15 cellular contexts compared by ENCODE assay signal in the genomic region with DNA sequence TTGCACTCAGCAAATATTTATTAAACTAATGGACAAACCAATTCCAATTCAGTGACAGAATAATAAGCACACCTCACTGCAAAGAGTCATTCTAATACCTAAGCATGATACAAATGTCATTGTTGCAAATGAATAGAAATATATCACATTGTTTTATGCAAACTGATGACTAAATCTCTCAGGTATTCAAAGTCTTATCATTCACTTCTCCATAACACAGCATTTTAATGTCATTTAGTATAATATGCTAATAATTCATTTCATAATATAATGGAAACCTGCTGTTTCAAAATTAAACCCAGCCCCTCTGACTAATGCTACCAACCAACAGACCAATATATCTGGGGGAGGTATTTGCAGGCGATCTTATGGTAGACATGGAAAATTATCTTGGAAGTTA.
A peak's percentile ranks its signal among the peaks of the same experiment; 100 is the strongest.
DNase-seq lines count a peak whose midpoint lies in the region; ATAC-seq, FAIRE-seq and TF ChIP-seq lines count a peak whose summit lies in the region.
"Had no signal": no experiment of that assay in that cellular context is flagged by ENCODE, and none has a peak within 500 bp of the region (broad histone marks: within the 10 kb centered on the region; RNA-seq: fewer than 3 reads in every experiment).

No MANE protein-coding gene starts in this region.

- no peak for FAIRE-seq in HepG2 (lab: Jason Lieb, UNC)
- FAIRE-seq: G401.6 had no signal

- H3K4me3 ChIP-seq in LNCaP clone FGC (ENCODE audit: low read depth, low read length) (no peak overlapping the region), fibroblast of pulmonary artery (replicated peaks; ENCODE audit: low read depth, low read length) (no peak overlapping the region), HepG2 (replicated peaks in 1 of 3; ENCODE audit: insufficient read depth in 1 of 3, low read depth in 2 of 3, low read length in 3 of 3) (no peak overlapping the region)
- H3K4me3 ChIP-seq: HAP-1 had no signal

- H3K36me3 Mint-ChIP-seq in CD14-positive monocyte, result no peaks in the 10 kb centered on the region

- no peaks in the 10 kb centered on the region for H3K36me3 ChIP-seq in HepG2 (replicated peaks in 1 of 2; ENCODE audit: control insufficient read depth in 1 of 2, insufficient read depth in 2 of 2, low read length in 2 of 2)
- H3K36me3 ChIP-seq: HAP-1 had no signal

- TF ChIP-seq EP300 in HepG2 (IDR thresholded peaks at IDR 0.05; ENCODE audit: low read depth in 2 of 2, low read length in 2 of 2) (no peak), HepG2 (CRISPR knock-in tag; IDR thresholded peaks at IDR 0.05; ENCODE audit: borderline replicate concordance) (no peak)

- DNase-seq in LNCaP clone FGC (ENCODE audit: low read depth) (peak; percentile 36), amniotic epithelial cell (ENCODE audit: low read depth) (peak; percentile 20), fibroblast of pulmonary artery (ENCODE audit: low read depth) (peak; percentile 13), CD14-positive monocyte (ENCODE audit: low spot score) (no peak), HepG2 (ENCODE audit: low spot score) (no peak)
- no peak for DNase-seq in activated CD8-positive, alpha-beta memory T cell treated with anti-CD3 and anti-CD28 coated beads for 24 hours
- DNase-seq: DMS79 treated with DMSO at 0.1 percent for 48 hours, KG1, NCI-H187, NCI-H2107, NCI-H82, OCI-M1 had no signal

- H3K4me3 Mint-ChIP-seq in CD14-positive monocyte, result no peak overlapping the region

- CTCF ChIA-PET in HepG2 (lab: Yijun Ruan, JAX; ENCODE audit: low intra/inter-chr PET ratio, low total read pairs), result no interaction called here

- BruUV-seq in HepG2 (replicated peaks; lab: Mats Ljungman, UMichigan), result no TSS peak

- H3K4me2 ChIP-seq in HepG2 (ENCODE audit: low read depth, low read length), result no peak overlapping the region

- no peak for TF ChIP-seq CTCF in LNCaP clone FGC (IDR thresholded peaks at IDR 0.05; ENCODE audit: control insufficient read depth, extremely low read depth, insufficient read depth)
- TF ChIP-seq CTCF in fibroblast of pulmonary artery (IDR thresholded peaks at IDR 0.05; ENCODE audit: low read length, missing control alignments), result no peak
- no peak for TF ChIP-seq CTCF in CD14-positive monocyte (IDR thresholded peaks at IDR 0.05)
- TF ChIP-seq CTCF in HepG2 (CRISPR knock-in tag; IDR thresholded peaks at IDR 0.05), result no peak

- peaks cover 0 to 2% (median 0%) of the 10 kb centered on the region in 3 donors for H3K27me3 Mint-ChIP-seq in CD14-positive monocyte (ENCODE audit: low read depth in 3 of 3)

- in situ Hi-C loops in HepG2 (cut with HindIII; ENCODE audit: extremely low pct_ligation_motif_present, low pct_unique_long_range_greater_than_20kb), result no loop called here

- H3K27me3 ChIP-seq in HepG2 (ENCODE audit: control insufficient read depth in 1 of 2, insufficient read depth in 2 of 2, low read length in 2 of 2), result no peaks in the 10 kb centered on the region

- H3K79me2 ChIP-seq in HepG2 (ENCODE audit: insufficient read depth, low read length), result no peaks in the 10 kb centered on the region

- no peak for TF ChIP-seq RAD21 in HepG2 (CRISPR knock-in tag; IDR thresholded peaks at IDR 0.05)

- POLR2A ChIA-PET in HepG2 (lab: Yijun Ruan, JAX), result no interaction called here

- no peak for TF ChIP-seq POLR2A in HepG2 (IDR thresholded peaks at IDR 0.05; ENCODE audit: insufficient read depth in 1 of 2, low read depth in 2 of 2, low read length in 2 of 2)

- peaks cover 0 to 3% (median 2%) of the 10 kb centered on the region in 7 donors for H3K9me3 Mint-ChIP-seq in CD14-positive monocyte

- intact Hi-C loops in CD14-positive monocyte (cut with micrococcal nuclease) (no loop called here), HepG2 (cut with micrococcal nuclease; ENCODE audit: unreplicated experiment) (no loop called here)

- no peaks in the 10 kb centered on the region for H4K20me1 ChIP-seq in HepG2 (ENCODE audit: insufficient read depth, low read length)

- WGBS in HepG2 (ENCODE audit: low lambda C conversion rate), result 0% methylated on average over 1 of the region's 1 CpG

- H3K27ac Mint-ChIP-seq in CD14-positive monocyte, result no peak overlapping the region

- H3K27ac ChIP-seq in HepG2 (ENCODE audit: extremely low read length, insufficient read depth, low read length), result no peak overlapping the region

- H3K9ac ChIP-seq in HepG2 (ENCODE audit: insufficient read depth, low read depth, low read length), result no peak overlapping the region

- H2AFZ ChIP-seq in HepG2 (ENCODE audit: low read length), result no peak overlapping the region

- H3K4me1 Mint-ChIP-seq in CD14-positive monocyte, result peaks cover 9% of the 10 kb centered on the region

- ATAC-seq in HepG2 (no peak), GM21825 (IDR thresholded peaks at IDR 0.05; ENCODE audit: unreplicated experiment) (no peak)

- no peaks in the 10 kb centered on the region for H3K9me3 ChIP-seq in HepG2 (ENCODE audit: low read length)
- H3K9me3 ChIP-seq: HAP-1 had no signal

- no peaks in the 10 kb centered on the region for H3K4me1 ChIP-seq in HepG2 (ENCODE audit: insufficient read depth, low read length)

TF ChIP-seq in HepG2, 621 proteins besides CTCF, POLR2A, EP300 and RAD21 (continues in another document):
- TF ChIP-seq ZNF670 (CRISPR knock-in tag; IDR thresholded peaks at IDR 0.05; ENCODE audit: borderline replicate concordance) (no peak), ZFP91 (CRISPR knock-in tag; IDR thresholded peaks at IDR 0.05; ENCODE audit: borderline replicate concordance) (no peak), ZNF614 (CRISPR knock-in tag; IDR thresholded peaks at IDR 0.05; ENCODE audit: borderline replicate concordance) (no peak), ELF4 (CRISPR knock-in tag; IDR thresholded peaks at IDR 0.05; ENCODE audit: borderline replicate concordance) (no peak), ZSCAN12 (CRISPR knock-in tag; IDR thresholded peaks at IDR 0.05) (no peak), KLF12 (CRISPR knock-in tag; IDR thresholded peaks at IDR 0.05; ENCODE audit: borderline replicate concordance) (no peak), NAIF1 (CRISPR knock-in tag; IDR thresholded peaks at IDR 0.05; ENCODE audit: borderline replicate concordance) (no peak), ZNF674 (CRISPR knock-in tag; IDR thresholded peaks at IDR 0.05; ENCODE audit: low read depth) (no peak), SMARCE1 (IDR thresholded peaks at IDR 0.05; ENCODE audit: borderline replicate concordance) (no peak), ZNF20 (CRISPR knock-in tag; IDR thresholded peaks at IDR 0.05) (no peak), KDM6A (CRISPR knock-in tag; IDR thresholded peaks at IDR 0.05; ENCODE audit: low read depth) (no peak), MXD3 (CRISPR knock-in tag; IDR thresholded peaks at IDR 0.05) (no peak), ZNF121 (CRISPR knock-in tag; IDR thresholded peaks at IDR 0.05) (no peak), ZNF317 (CRISPR knock-in tag; IDR thresholded peaks at IDR 0.05) (no peak), HBP1 (CRISPR knock-in tag; IDR thresholded peaks at IDR 0.05; ENCODE audit: low read depth) (no peak), ZSCAN31 (CRISPR knock-in tag; IDR thresholded peaks at IDR 0.05; ENCODE audit: low read depth) (no peak), ZSCAN20 (CRISPR knock-in tag; IDR thresholded peaks at IDR 0.05; ENCODE audit: borderline replicate concordance) (no peak), TRIM24 (CRISPR knock-in tag; IDR thresholded peaks at IDR 0.05) (no peak), ZBTB49 (CRISPR knock-in tag; IDR thresholded peaks at IDR 0.05; ENCODE audit: borderline replicate concordance) (no peak)

Comparison
In these comparisons a context has a peak if more than half of its experiments do, and no peak if none do; other contexts are left out.
1. DNase-seq: peak in LNCaP clone FGC (single experiment), amniotic epithelial cell (single experiment) and fibroblast of pulmonary artery (single experiment); none in CD14-positive monocyte (single experiment), HepG2 (single experiment) and activated CD8-positive, alpha-beta memory T cell treated with anti-CD3 and anti-CD28 coated beads for 24 hours (single experiment).